Comparison of ENCODE assay signal across 15 cellular contexts in genomic region chr2:23427976-23428375, GRCh38.
"Had no signal": no experiment of that assay in that cellular context is flagged by ENCODE, and none has a peak within 500 bp of the region (broad histone marks: within the 10 kb centered on the region; RNA-seq: fewer than 3 reads in every experiment).

No MANE protein-coding gene starts in this region.

- H3K36me3 ChIP-seq: heart left ventricle, ovary, vagina had no signal

- H3K27ac Mint-ChIP-seq: activated naive CD8-positive, alpha-beta T cell treated with anti-CD3 and anti-CD28 coated beads, Interleukin-2, amount 10 ng/mL, durations not matched to agents 7 days and 5 days had no signal

- H3K4me1 Mint-ChIP-seq: activated naive CD8-positive, alpha-beta T cell treated with anti-CD3 and anti-CD28 coated beads, Interleukin-2, amount 10 ng/mL, durations not matched to agents 7 days and 5 days had no signal

- H3K4me3 ChIP-seq: heart left ventricle, ovary, vagina had no signal

- H3K27ac ChIP-seq: foreskin keratinocyte, ovary, vagina had no signal

- H3K9me3 ChIP-seq: heart left ventricle, ovary, vagina had no signal

- H3K27me3 ChIP-seq: foreskin keratinocyte, heart left ventricle, ovary, vagina had no signal

- H3K4me3 Mint-ChIP-seq: activated naive CD8-positive, alpha-beta T cell treated with anti-CD3 and anti-CD28 coated beads, Interleukin-2, amount 10 ng/mL, durations not matched to agents 7 days and 5 days; neural crest cell had no signal

- H3K36me3 Mint-ChIP-seq: activated naive CD8-positive, alpha-beta T cell treated with anti-CD3 and anti-CD28 coated beads, Interleukin-2, amount 10 ng/mL, durations not matched to agents 7 days and 5 days had no signal

- H3K9me3 Mint-ChIP-seq: activated naive CD8-positive, alpha-beta T cell treated with anti-CD3 and anti-CD28 coated beads, Interleukin-2, amount 10 ng/mL, durations not matched to agents 7 days and 5 days; neural crest cell had no signal

- ATAC-seq: foreskin keratinocyte, heart left ventricle, left ventricle myocardium superior had no signal

- FAIRE-seq: islet of Langerhans had no signal

- DNase-seq: activated CD4-positive, alpha-beta T cell treated with anti-CD3 and anti-CD28 coated beads for 1 hour; activated CD4-positive, alpha-beta T cell treated with anti-CD3 and anti-CD28 coated beads, Interleukin-2, amount 50 U/mL, for 48 hours; activated naive CD8-positive, alpha-beta T cell treated with anti-CD3 and anti-CD28 coated beads, Interleukin-2, amount 10 ng/mL, durations not matched to agents 7 days and 5 days; anterior cingulate cortex; foreskin keratinocyte; left ventricle myocardium superior; mesendoderm; retina; stimulated activated naive CD4-positive, alpha-beta T cell; T-helper 9 cell had no signal
